19 cellular contexts compared by ENCODE assay signal in the genomic region with DNA sequence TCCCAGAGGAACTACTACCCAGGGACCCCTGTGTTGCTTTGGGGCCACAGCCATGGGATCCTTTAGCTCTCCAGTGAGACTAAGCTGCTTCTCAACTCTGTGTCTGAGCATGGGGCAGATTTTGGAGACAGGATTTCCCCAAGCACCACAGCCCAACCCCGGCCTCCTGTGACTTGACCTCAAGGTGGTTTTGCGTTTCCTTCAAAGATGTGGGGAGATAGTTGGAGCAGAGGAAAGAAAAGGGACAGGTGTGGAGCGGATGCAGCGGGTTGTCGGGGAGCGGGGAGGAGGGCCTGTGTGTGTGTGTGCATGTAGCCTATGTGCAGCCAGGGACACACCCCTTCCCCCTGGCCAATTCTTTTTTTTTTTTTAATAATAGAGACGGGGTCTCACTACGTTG. TPM values are rescaled to one million over a fixed set of nuclear protein-coding genes. Genes with fewer than 3 reads are reported as not detected.
DNase-seq lines count a peak whose midpoint lies in the region; ATAC-seq and TF ChIP-seq lines count a peak whose summit lies in the region.
"Had no signal": no experiment of that assay in that cellular context is flagged by ENCODE, and none has a peak within 500 bp of the region (broad histone marks: within the 10 kb centered on the region; RNA-seq: fewer than 3 reads in every experiment).

No MANE protein-coding gene starts in this region.

- peak; percentile 14 for ATAC-seq in stimulated activated naive CD8-positive, alpha-beta T cell treated with anti-CD3 and anti-CD28 coated beads, Interleukin-15, amount 100 ng/mL, for 72 hours
- no peak for ATAC-seq in stimulated activated naive CD8-positive, alpha-beta T cell treated with anti-CD3 and anti-CD28 coated beads, Interleukin-15, Interleukin-2, amounts not matched to agents 100 U/mL and 50 U/mL, for 24 hours
- no peak for ATAC-seq in GM21786 (IDR thresholded peaks at IDR 0.05; ENCODE audit: unreplicated experiment)
- no peak for ATAC-seq in Right ventricle myocardium superior (ENCODE audit: poor library complexity)
- ATAC-seq: PC-3 had no signal

- no peaks in the 10 kb centered on the region for H3K27me3 Mint-ChIP-seq in stimulated activated naive CD8-positive, alpha-beta T cell treated with anti-CD3 and anti-CD28 coated beads, Interleukin-15, amount 100 ng/mL, for 72 hours
- H3K27me3 Mint-ChIP-seq in T-helper 2 cell treated with Interferon-gamma antibody and Interleukin-4, amounts not matched to agents 5 μg/mL and 100 μg/mL, for 36 hours (ENCODE audit: low read depth) = no peaks in the 10 kb centered on the region
- H3K27me3 Mint-ChIP-seq: naive B cell had no signal

- H3K4me1 Mint-ChIP-seq in stimulated activated naive CD8-positive, alpha-beta T cell treated with anti-CD3 and anti-CD28 coated beads, Interleukin-15, amount 100 ng/mL, for 72 hours = peaks cover 57% of the 10 kb centered on the region
- peaks cover 45% of the 10 kb centered on the region for H3K4me1 Mint-ChIP-seq in T-helper 2 cell treated with Interferon-gamma antibody and Interleukin-4, amounts not matched to agents 5 μg/mL and 100 μg/mL, for 36 hours (ENCODE audit: low read depth)

- peak in 1 of 2 donors; percentile 30 for DNase-seq in stimulated activated naive CD8-positive, alpha-beta T cell treated with anti-CD3 and anti-CD28 coated beads, Interleukin-15, amount 100 ng/mL, for 72 hours
- DNase-seq in stimulated activated naive CD8-positive, alpha-beta T cell treated with anti-CD3 and anti-CD28 coated beads, Interleukin-15, Interleukin-2, amounts not matched to agents 100 U/mL and 50 U/mL, for 24 hours = no peak
- DNase-seq in T-helper 2 cell treated with Interferon-gamma antibody and Interleukin-4, amounts not matched to agents 5 μg/mL and 100 μg/mL, for 36 hours (ENCODE audit: low spot score) = no peak
- DNase-seq in coronary artery (ENCODE audit: low spot score) (no peak), AML-193 (lab: John Stamatoyannopoulos, UW) (no peak), Right ventricle myocardium superior (no peak)
- DNase-seq: amniotic stem cell; cerebellar nuclear complex; DMS79; naive B cell; NCI-H2107; NCI-H526 treated with DMSO at 0.1 percent for 48 hours; PC-3; stimulated activated CD4-positive, alpha-beta T cell treated with anti-CD3 and anti-CD28 coated beads, Interleukin-4, amount 100 ng/mL, for 24 hours; testis had no signal

- peak overlapping the region; percentile 3 to 52 for H3K27ac ChIP-seq in coronary artery
- H3K27ac ChIP-seq: HL-60, SK-N-MC, testis had no signal

- intact Hi-C loops in Right ventricle myocardium superior (cut with DNase I) = no loop called here

- TF ChIP-seq CTCF in coronary artery (IDR thresholded peaks at IDR 0.05) = no peak

- no peak overlapping the region for H3K4me3 Mint-ChIP-seq in stimulated activated naive CD8-positive, alpha-beta T cell treated with anti-CD3 and anti-CD28 coated beads, Interleukin-15, amount 100 ng/mL, for 72 hours
- H3K4me3 Mint-ChIP-seq in T-helper 2 cell treated with Interferon-gamma antibody and Interleukin-4, amounts not matched to agents 5 μg/mL and 100 μg/mL, for 36 hours = peak overlapping the region; percentile 64

- H3K36me3 Mint-ChIP-seq in T-helper 2 cell treated with Interferon-gamma antibody and Interleukin-4, amounts not matched to agents 5 μg/mL and 100 μg/mL, for 36 hours (ENCODE audit: low read depth) = peaks cover 59% of the 10 kb centered on the region

- H3K4me3 ChIP-seq in coronary artery = no peak overlapping the region
- H3K4me3 ChIP-seq: SK-N-MC, testis had no signal

- no peak overlapping the region for H3K27ac Mint-ChIP-seq in stimulated activated naive CD8-positive, alpha-beta T cell treated with anti-CD3 and anti-CD28 coated beads, Interleukin-15, amount 100 ng/mL, for 72 hours
- peak overlapping the region; percentile 62 for H3K27ac Mint-ChIP-seq in T-helper 2 cell treated with Interferon-gamma antibody and Interleukin-4, amounts not matched to agents 5 μg/mL and 100 μg/mL, for 36 hours

- no peaks in the 10 kb centered on the region for H3K9me3 Mint-ChIP-seq in stimulated activated naive CD8-positive, alpha-beta T cell treated with anti-CD3 and anti-CD28 coated beads, Interleukin-15, amount 100 ng/mL, for 72 hours
- no peaks in the 10 kb centered on the region for H3K9me3 Mint-ChIP-seq in T-helper 2 cell treated with Interferon-gamma antibody and Interleukin-4, amounts not matched to agents 5 μg/mL and 100 μg/mL, for 36 hours
- H3K9me3 Mint-ChIP-seq: naive B cell had no signal

RNA-seq across cellular contexts. Expression of a gene that starts 10.2 kb away (rescaled TPM):
- 9.4 TPM for total RNA-seq in Right ventricle myocardium superior

RNA-seq across cellular contexts. Expression of a gene that starts 41.6 kb away (rescaled TPM):
- total RNA-seq in Right ventricle myocardium superior = not detected
- total RNA-seq: skeletal muscle tissue had no signal
